1 cellular context compared by ENCODE assay signal in genomic region chr4:74057588-74057987, GRCh38.
A peak's percentile ranks its signal among the peaks of the same experiment; 100 is the strongest.
TF ChIP-seq lines count a peak whose summit lies in the region.

No MANE protein-coding gene starts in this region.

TF ChIP-seq in K562, 482 proteins besides CTCF, POLR2A, EP300 and RAD21 (continued from another document):
- TF ChIP-seq MGA (IDR thresholded peaks at IDR 0.05) (0 out of 2 replicates have a peak, but pooled peaks have one; percentile 9), BRD4 (IDR thresholded peaks at IDR 0.05) (0 out of 2 replicates have a peak, but pooled peaks have one; percentile 57), CXXC5 (CRISPR knock-in tag; IDR thresholded peaks at IDR 0.05) (0 out of 2 replicates have a peak, but pooled peaks have one; percentile 13), MAX (CRISPR knock-in tag; IDR thresholded peaks at IDR 0.05) (no peak), MAZ (CRISPR knock-in tag; conservative IDR thresholded peaks at IDR 0.05 in 1 of 2, IDR thresholded peaks at IDR 0.05 in 1 of 2) (peak in 1 of 2 experiments; percentile 38; a peak in 1 of 4 replicates), GATAD2B (IDR thresholded peaks at IDR 0.05; ENCODE audit: borderline replicate concordance) (no peak; the same call in 1 of the 2 replicates), HDAC8 (tag; IDR thresholded peaks at IDR 0.05) (peak; percentile 5; the same call in 1 of the 2 replicates), TCFL5 (CRISPR knock-in tag; conservative IDR thresholded peaks at IDR 0.05) (no peak)
TF ChIP-seq in K562: peak in this region for 11.
